15 cellular contexts compared by ENCODE assay signal in the genomic region with DNA sequence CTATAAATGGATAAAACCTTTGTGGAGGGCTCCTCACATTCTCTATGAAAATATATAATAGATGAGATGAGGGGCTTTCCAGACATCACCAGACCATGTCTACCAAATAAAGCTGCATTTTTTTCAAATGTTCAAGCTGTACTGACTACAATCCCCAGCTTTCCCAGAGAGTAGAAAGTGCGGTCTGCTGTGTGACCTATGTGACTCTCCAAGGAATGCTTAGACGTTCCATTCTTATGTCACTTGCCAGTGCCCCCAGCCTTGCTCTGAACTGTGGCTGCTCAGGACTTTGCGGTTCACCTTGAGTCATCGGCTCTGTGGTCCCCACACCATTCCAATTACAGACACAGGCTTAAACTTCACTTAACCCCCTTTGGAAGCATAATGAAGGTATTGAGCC. TPM values are rescaled to one million over a fixed set of nuclear protein-coding genes. Genes with fewer than 3 reads are reported as not detected.
DNase-seq lines count a peak whose midpoint lies in the region; FAIRE-seq and TF ChIP-seq lines count a peak whose summit lies in the region.
"Had no signal": no experiment of that assay in that cellular context is flagged by ENCODE, and none has a peak within 500 bp of the region (broad histone marks: within the 10 kb centered on the region; RNA-seq: fewer than 3 reads in every experiment).

No MANE protein-coding gene starts in this region.

- TF ChIP-seq POLR2A in transverse colon (IDR thresholded peaks at IDR 0.05) = no peak

- no peak for TF ChIP-seq EP300 in transverse colon (IDR thresholded peaks at IDR 0.05; ENCODE audit: low read depth)

- H3K4me1 Mint-ChIP-seq in activated T-cell treated with anti-CD3 and anti-CD28 coated beads, Interleukin-2, amount 50 U/mL, for 24 hours (ENCODE audit: low read depth) = no peaks in the 10 kb centered on the region

- H3K36me3 Mint-ChIP-seq in activated T-cell treated with anti-CD3 and anti-CD28 coated beads, Interleukin-2, amount 50 U/mL, for 24 hours (ENCODE audit: low read depth) = no peaks in the 10 kb centered on the region

- H3K4me3 ChIP-seq in fibroblast of mammary gland (ENCODE audit: control insufficient read depth, low read depth, low read length) (no peak overlapping the region), transverse colon (no peak overlapping the region), coronary artery (no peak overlapping the region)
- H3K4me3 ChIP-seq: GM12878 had no signal

- H3K27ac ChIP-seq in transverse colon (no peak overlapping the region), coronary artery (no peak overlapping the region)

- no peak overlapping the region for H3K4me3 Mint-ChIP-seq in activated T-cell treated with anti-CD3 and anti-CD28 coated beads, Interleukin-2, amount 50 U/mL, for 24 hours
- H3K4me3 Mint-ChIP-seq: T-helper 1 cell treated with Interleukin-12 subunit alpha and Interleukin-12 subunit beta and Interleukin-4 antibody, amounts not matched to agents 30 μg/mL and 1 μg/mL, for 36 hours had no signal

- H3K27ac Mint-ChIP-seq in activated T-cell treated with anti-CD3 and anti-CD28 coated beads, Interleukin-2, amount 50 U/mL, for 24 hours = no peak overlapping the region
- H3K27ac Mint-ChIP-seq: T-helper 1 cell treated with Interleukin-12 subunit alpha and Interleukin-12 subunit beta and Interleukin-4 antibody, amounts not matched to agents 30 μg/mL and 1 μg/mL, for 36 hours had no signal

- DNase-seq in A172 (ENCODE audit: low spot score) (peak; percentile 92), ELF-1 (ENCODE audit: low read depth, low spot score) (peak; percentile 27), RCC 7860 (ENCODE audit: low spot score) (peak; percentile 95), fibroblast of mammary gland (ENCODE audit: low read depth) (peak; percentile 24), transverse colon (no peak), coronary artery (ENCODE audit: low spot score) (no peak), NCI-H2171 (lab: John Stamatoyannopoulos, UW) (no peak)
- DNase-seq in activated T-cell treated with anti-CD3 and anti-CD28 coated beads, Interleukin-2, amount 50 U/mL, for 24 hours = no peak
- DNase-seq: cerebellar nuclear complex, kidney glomerular epithelial cell, NCI-H1092 treated with DMSO at 0.1 percent for 48 hours, NCI-H82, occipital lobe had no signal

- peaks cover 27% of the 10 kb centered on the region for H3K27me3 Mint-ChIP-seq in activated T-cell treated with anti-CD3 and anti-CD28 coated beads, Interleukin-2, amount 50 U/mL, for 24 hours

- TF ChIP-seq CTCF in fibroblast of mammary gland (conservative IDR thresholded peaks at IDR 0.05; ENCODE audit: control insufficient read depth, insufficient read depth, low read depth, low read length) = no peak
- no peak for TF ChIP-seq CTCF in transverse colon (IDR thresholded peaks at IDR 0.05)
- TF ChIP-seq CTCF in coronary artery (IDR thresholded peaks at IDR 0.05) = no peak

- peak; percentile 95 for FAIRE-seq in RCC 7860 (lab: Jason Lieb, UNC)
- FAIRE-seq: GM12878 had no signal

- H3K4me1 ChIP-seq in transverse colon = peaks cover 7 to 30% (median 16%) of the 10 kb centered on the region in 4 donors

- H3K9me3 ChIP-seq in transverse colon = no peaks in the 10 kb centered on the region

- in situ Hi-C loops in transverse colon (cut with MboI; ENCODE audit: low pct_ligation_motif_present in 1 of 4, low pct_unique_long_range_greater_than_20kb in 1 of 4, low sequenced_read_pairs in 3 of 4) = no loop called here

- H3K36me3 ChIP-seq in transverse colon = no peaks in the 10 kb centered on the region

- H3K9me3 Mint-ChIP-seq in activated T-cell treated with anti-CD3 and anti-CD28 coated beads, Interleukin-2, amount 50 U/mL, for 24 hours = peaks cover 3% of the 10 kb centered on the region
- H3K9me3 Mint-ChIP-seq: T-helper 1 cell treated with Interleukin-12 subunit alpha and Interleukin-12 subunit beta and Interleukin-4 antibody, amounts not matched to agents 30 μg/mL and 1 μg/mL, for 36 hours had no signal

- H3K27me3 ChIP-seq in transverse colon = no peaks in the 10 kb centered on the region

- intact Hi-C loops in transverse colon (cut with DNase I; ENCODE audit: low total_unique reads) = no loop called here

- 72% methylated on average over 4 of the region's 4 CpGs; no CpG with 5 or more reads in 1 of the 2 donors for WGBS in transverse colon (ENCODE audit: low coverage in 1 of 2), 2 donors

RNA-seq across cellular contexts. Expression of gene SCNN1B, which starts 47.8 kb away (rescaled TPM):
- not detected in 2 replicates for total RNA-seq in A172 (2014; rRNA removed; shearing (Covaris generic))
- 100 to 1,000 TPM; 142 to 729 (median 556) TPM for total RNA-seq in transverse colon
- total RNA-seq: occipital lobe had no signal

Comparison
In these comparisons a context has a peak if more than half of its experiments do, and no peak if none do; other contexts are left out.
1. DNase-seq: peak in A172 (single experiment), ELF-1 (single experiment), RCC 7860 (single experiment) and fibroblast of mammary gland (single experiment); none in transverse colon (single experiment), activated T-cell treated with anti-CD3 and anti-CD28 coated beads, Interleukin-2, amount 50 U/mL, for 24 hours (single experiment), coronary artery (single experiment) and NCI-H2171 (single experiment).
2. RNA of gene SCNN1B, which starts 47.8 kb away (total RNA-seq): 142 to 729 TPM in transverse colon; not detected in A172; every median in the first group is over 100 times any median in the second.